In genomic region chr19:47885067-47885463, GRCh38 we compare ENCODE assay signal across 26 cellular contexts. TPM values are rescaled to one million over a fixed set of nuclear protein-coding genes. Genes with fewer than 3 reads are reported as not detected.
DNase-seq lines count a peak whose midpoint lies in the region; ATAC-seq, FAIRE-seq and TF ChIP-seq lines count a peak whose summit lies in the region.
"Had no signal": no experiment of that assay in that cellular context is flagged by ENCODE, and none has a peak within 500 bp of the region (broad histone marks: within the 10 kb centered on the region; RNA-seq: fewer than 3 reads in every experiment).

No MANE protein-coding gene starts in this region.

- 36% methylated on average over 5 of the region's 5 CpGs for WGBS in K562 (ENCODE audit: insufficient coverage, low coverage, missing lambda C conversion rate)
- WGBS in smooth muscle cell (ENCODE audit: low lambda C conversion rate): 94% methylated on average over 5 of the region's 5 CpGs

- no peak for FAIRE-seq in K562 (lab: Jason Lieb, UNC)
- FAIRE-seq: HTR-8/SVneo, RCC 7860 had no signal

- H3K36me3 Mint-ChIP-seq in GM23338 (ENCODE audit: low read depth): no peaks in the 10 kb centered on the region

- CTCF ChIA-PET in K562 (lab: Yijun Ruan, JAX; ENCODE audit: low intra/inter-chr PET ratio): no interaction called here

- no peak overlapping the region for H2AFZ ChIP-seq in GM23338
- no peak overlapping the region for H2AFZ ChIP-seq in K562 (ENCODE audit: low read depth, low read length)
- no peak overlapping the region for H2AFZ ChIP-seq in smooth muscle cell (ENCODE audit: low read depth)

- H3F3A ChIP-seq in GM23338 (replicated peaks; ENCODE audit: low read depth): no peaks in the 10 kb centered on the region
- no peaks in the 10 kb centered on the region for H3F3A ChIP-seq in smooth muscle cell (ENCODE audit: low read depth)

- BruUV-seq in K562 (replicated peaks; lab: Mats Ljungman, UMichigan): no TSS peak

- ATAC-seq in GM23338 (no peak), K562 (no peak), lower lobe of right lung (peak in 1 of 2 donors; percentile 26)
- ATAC-seq: HCT116, Right ventricle myocardium inferior had no signal

- TF ChIP-seq RAD21 in K562 (CRISPR knock-in tag; conservative IDR thresholded peaks at IDR 0.05 in 1 of 2, IDR thresholded peaks at IDR 0.05 in 1 of 2): no peak

- H3K4me1 Mint-ChIP-seq in GM23338: peaks cover 5% of the 10 kb centered on the region

- H3K36me3 ChIP-seq in GM23338 (ENCODE audit: insufficient read depth) (no peaks in the 10 kb centered on the region), K562 (ENCODE audit: control insufficient read depth, insufficient read depth, low read length) (no peaks in the 10 kb centered on the region), lower lobe of right lung (no peaks in the 10 kb centered on the region), smooth muscle cell (ENCODE audit: low read depth) (no peaks in the 10 kb centered on the region), HAP-1 (replicated peaks) (no peaks in the 10 kb centered on the region)
- H3K36me3 ChIP-seq: SJSA1 had no signal

- POLR2A ChIA-PET in K562 (lab: Yijun Ruan, JAX): no interaction called here

- no peaks in the 10 kb centered on the region for H3K9me3 Mint-ChIP-seq in GM23338
- H3K9me3 Mint-ChIP-seq: CD4-positive, alpha-beta T cell had no signal

- 0 out of 2 replicates have a peak overlapping the region, but pooled peaks have one; percentile 29 for H3K27ac Mint-ChIP-seq in GM23338
- H3K27ac Mint-ChIP-seq: CD4-positive, alpha-beta T cell had no signal

- H3K9me1 ChIP-seq in K562 (ENCODE audit: control insufficient read depth, insufficient read depth, low read length): no peaks in the 10 kb centered on the region

- no peak overlapping the region for H3K9ac ChIP-seq in K562 (ENCODE audit: insufficient read depth in 1 of 2, low read depth in 2 of 2, low read length in 2 of 2)
- H3K9ac ChIP-seq in smooth muscle cell (ENCODE audit: low read depth): no peak overlapping the region

- H3K4me3 ChIP-seq in GM23338 (no peak overlapping the region), K562 (no peak overlapping the region), lower lobe of right lung (no peak overlapping the region), smooth muscle cell (peak overlapping the region; percentile 36), HAP-1 (no peak overlapping the region)
- H3K4me3 ChIP-seq: SJSA1 had no signal

- no peak overlapping the region for H3K4me2 ChIP-seq in GM23338
- no peak overlapping the region for H3K4me2 ChIP-seq in K562 (ENCODE audit: insufficient read depth, low read length)
- H3K4me2 ChIP-seq in smooth muscle cell: no peak overlapping the region

- in situ Hi-C loops in K562 (cut with MboI): no loop called here
- in situ Hi-C loops in HAP-1 (cut with MboI; ENCODE audit: low sequenced_read_pairs): loop anchor here (25.0 kb wide), 1 partner anchor 127 kb away; no protein-coding TSS in a partner anchor

- H3K4me3 Mint-ChIP-seq in GM23338: no peak overlapping the region
- H3K4me3 Mint-ChIP-seq: CD4-positive, alpha-beta T cell had no signal

- H3K27me3 Mint-ChIP-seq in GM23338 (ENCODE audit: insufficient read depth, low read depth, poor library complexity): peaks cover 4% of the 10 kb centered on the region

- no peaks in the 10 kb centered on the region for H3K79me2 ChIP-seq in GM23338 (replicated peaks; ENCODE audit: insufficient read depth)
- no peaks in the 10 kb centered on the region for H3K79me2 ChIP-seq in K562 (ENCODE audit: control insufficient read depth, insufficient read depth, low read length)
- no peaks in the 10 kb centered on the region for H3K79me2 ChIP-seq in smooth muscle cell (ENCODE audit: low read depth)

- H3K4me1 ChIP-seq in GM23338 (ENCODE audit: insufficient read depth): no peaks in the 10 kb centered on the region
- H3K4me1 ChIP-seq in K562 (replicated peaks in 1 of 2; ENCODE audit: control insufficient read depth in 2 of 2, insufficient read depth in 2 of 2, low read length in 2 of 2): peaks cover 0 to 9% of the 10 kb centered on the region in 2 experiments
- H3K4me1 ChIP-seq in lower lobe of right lung: no peaks in the 10 kb centered on the region
- no peaks in the 10 kb centered on the region for H3K4me1 ChIP-seq in smooth muscle cell (ENCODE audit: low read depth)
- no peaks in the 10 kb centered on the region for H3K4me1 ChIP-seq in HAP-1
- H3K4me1 ChIP-seq: SJSA1 had no signal

- no peak for TF ChIP-seq POLR2A in K562 (conservative IDR thresholded peaks at IDR 0.05)

- H3K27me3 ChIP-seq in GM23338 (ENCODE audit: insufficient read depth) (no peaks in the 10 kb centered on the region), K562 (ENCODE audit: control insufficient read depth in 2 of 2, insufficient read depth in 2 of 2, low read length in 2 of 2) (no peaks in the 10 kb centered on the region), lower lobe of right lung (ENCODE audit: low read depth) (peaks cover 4% of the 10 kb centered on the region), smooth muscle cell (ENCODE audit: low read depth) (no peaks in the 10 kb centered on the region), HAP-1 (ENCODE audit: low read depth) (peaks cover 10% of the 10 kb centered on the region)

- DNase-seq in GM23338 (ENCODE audit: low spot score) (no peak), K562 (ENCODE audit: extremely low read depth in 1 of 4, low spot score in 3 of 4) (no peak), lower lobe of right lung (peak; percentile 4), smooth muscle cell (lab: John Stamatoyannopoulos, UW; ENCODE audit: unreplicated experiment) (no peak), CD1c-positive myeloid dendritic cell (ENCODE audit: extremely low spot score) (no peak), HAP-1 (ENCODE audit: low spot score in 2 of 2) (no peak)
- no peak for DNase-seq in activated CD8-positive, alpha-beta memory T cell treated with anti-CD3 and anti-CD28 coated beads, Interleukin-2, amount 50 U/mL, for 48 hours
- DNase-seq: CD4-positive, alpha-beta T cell; COR-L47; DMS 273 treated with DMSO at 0.1 percent for 48 hours; DMS79 treated with DMSO at 0.1 percent for 48 hours; GOT3; IMR-90; NCI-H1105; NCI-H146; NCI-H2029 treated with DMSO at 0.1 percent for 48 hours; NCI-H226; NCI-H524; NCI-H774; OCI-M1 had no signal

- H3K9me3 ChIP-seq in K562 (replicated peaks; ENCODE audit: control insufficient read depth, insufficient read depth, low read depth, low read length) (no peaks in the 10 kb centered on the region), lower lobe of right lung (no peaks in the 10 kb centered on the region), smooth muscle cell (replicated peaks; ENCODE audit: low read depth) (no peaks in the 10 kb centered on the region), HAP-1 (no peaks in the 10 kb centered on the region)
- H3K9me3 ChIP-seq: SJSA1 had no signal

- 0 out of 2 replicates have a peak, but pooled peaks cover 3% of the 10 kb centered on the region for H3K9me2 ChIP-seq in GM23338 (ENCODE audit: insufficient read depth)

- TF ChIP-seq CTCF in GM23338 (conservative IDR thresholded peaks at IDR 0.05; ENCODE audit: low read depth in 2 of 2) (no peak), K562 (IDR thresholded peaks at IDR 0.05 in 2 of 3, conservative IDR thresholded peaks at IDR 0.05 in 1 of 3; ENCODE audit: insufficient read depth in 2 of 3, low read depth in 1 of 3, low read length in 3 of 3) (no peak), lower lobe of right lung (IDR thresholded peaks at IDR 0.05) (no peak), smooth muscle cell (IDR thresholded peaks at IDR 0.05; ENCODE audit: borderline replicate concordance, insufficient read depth, poor library complexity, severe bottlenecking) (no peak)

- intact Hi-C loops in K562 (cut with micrococcal nuclease): no loop called here
- intact Hi-C loops in lower lobe of right lung (cut with DNase I): no loop called here

- H4K20me1 ChIP-seq in GM23338 (replicated peaks; ENCODE audit: insufficient read depth) (no peaks in the 10 kb centered on the region), K562 (replicated peaks; ENCODE audit: control insufficient read depth, insufficient read depth, low read length) (no peaks in the 10 kb centered on the region), smooth muscle cell (ENCODE audit: low read depth) (no peaks in the 10 kb centered on the region)

- H3K27ac ChIP-seq in GM23338 (ENCODE audit: low read depth) (no peak overlapping the region), K562 (ENCODE audit: extremely low read depth, low read depth, low read length) (no peak overlapping the region), lower lobe of right lung (no peak overlapping the region), smooth muscle cell (ENCODE audit: low read depth) (no peak overlapping the region)
- H3K27ac ChIP-seq: SJSA1 had no signal

- TF ChIP-seq EP300 in K562 (IDR thresholded peaks at IDR 0.05; ENCODE audit: low read length): no peak

RNA-seq across cellular contexts. Expression of gene SULT2A1, which starts 1.1 kb away (rescaled TPM):
- not detected in 2 replicates for total RNA-seq in GM23338 (2014; rRNA removed; shearing (Covaris generic))
- polyA plus RNA-seq in GM23338 (2016; fragmentation: Nextera tagmentation; extraction: Ambion mirVana) (not detected in 2 replicates), K562 (2011; rRNA removed) (0.03 and 0.04 TPM in 2 replicates), K562 (2014; fragmentation: Illumina TruSeq; extraction: Trizol) (0.07 TPM in 1 of 2 replicates, not detected in the other), K562 (2014; fragmentation: Nextera tagmentation; extraction: Ambion mirVana) (under 1 TPM in 1 of 2 experiments, not detected in 1; 0.07 TPM), K562 (2014; rRNA removed) (not detected in 2 replicates), smooth muscle cell (0.10 TPM in 1 of 2 replicates, not detected in the other)
- total RNA-seq in K562 (2011; cell fraction: chromatin; rRNA removed; ENCODE audit: low replicate concordance): not detected in 2 replicates
- total RNA-seq in K562 (2011; cell fraction: nucleolus; rRNA removed): not detected in 2 replicates
- not detected in 2 replicates for total RNA-seq in K562 (2011; cell fraction: nucleoplasm; rRNA removed)
- total RNA-seq in K562 (2014; rRNA removed) (not detected in 2 replicates), K562 (2014; rRNA removed; fragmentation: Illumina TruSeq; extraction: Trizol) (not detected in 2 replicates), K562 (2015; rRNA removed; fragmentation: Illumina TruSeq; extraction: Trizol) (0.11 and 0.25 TPM in 2 replicates), K562 (2021) (0.16 and 0.18 TPM in 2 replicates), lower lobe of right lung (not detected), smooth muscle cell (not detected in 2 replicates)
- 0.10 TPM in 1 of 2 replicates, not detected in the other for polyA plus RNA-seq in K562 (2011; cell fraction: cytosol; rRNA removed)
- not detected in 2 replicates for polyA plus RNA-seq in K562 (2011; cell fraction: nucleus; rRNA removed)
- polyA plus RNA-seq in K562 (2012): 0.13 and 0.29 TPM in 2 replicates
- polyA minus RNA-seq in K562 (2011; rRNA and poly(A)+ RNA removed): not detected in 2 replicates
- not detected in 2 replicates for polyA minus RNA-seq in K562 (2011; cell fraction: cytosol; rRNA and poly(A)+ RNA removed)
- polyA minus RNA-seq in K562 (2011; cell fraction: nucleus; rRNA and poly(A)+ RNA removed): not detected in 2 replicates
- total RNA-seq: CD4-positive, alpha-beta T cell; IMR-90; Right ventricle myocardium inferior; SJSA1 had no signal
- polyA plus RNA-seq: BJ, IMR-90 had no signal

RNA-seq across cellular contexts. Expression of gene TPRX2, which starts 26.0 kb away (rescaled TPM):
- not detected in 2 replicates for total RNA-seq in GM23338 (2014; rRNA removed; shearing (Covaris generic))
- not detected in 2 replicates for polyA plus RNA-seq in GM23338 (2016; fragmentation: Nextera tagmentation; extraction: Ambion mirVana)
- not detected in 2 replicates for total RNA-seq in K562 (2011; cell fraction: chromatin; rRNA removed; ENCODE audit: low replicate concordance)
- total RNA-seq in K562 (2011; cell fraction: nucleolus; rRNA removed): not detected in 2 replicates
- not detected in 2 replicates for total RNA-seq in K562 (2011; cell fraction: nucleoplasm; rRNA removed)
- total RNA-seq in K562 (2014; rRNA removed): not detected in 2 replicates
- total RNA-seq in K562 (2014; rRNA removed; fragmentation: Illumina TruSeq; extraction: Trizol): not detected in 2 replicates
- not detected in 2 replicates for total RNA-seq in K562 (2015; rRNA removed; fragmentation: Illumina TruSeq; extraction: Trizol)
- not detected in 2 replicates for total RNA-seq in K562 (2021)
- not detected in 2 replicates for polyA plus RNA-seq in K562 (2011; rRNA removed)
- not detected in 2 replicates for polyA plus RNA-seq in K562 (2011; cell fraction: cytosol; rRNA removed)
- not detected in 2 replicates for polyA plus RNA-seq in K562 (2011; cell fraction: nucleus; rRNA removed)
- polyA plus RNA-seq in K562 (2012): not detected in 2 replicates
- not detected in 2 replicates for polyA plus RNA-seq in K562 (2014; fragmentation: Illumina TruSeq; extraction: Trizol)
- not detected for polyA plus RNA-seq in K562 (2014; fragmentation: Nextera tagmentation; extraction: Ambion mirVana)
- not detected in 2 replicates for polyA plus RNA-seq in K562 (2014; rRNA removed)
- not detected in 2 replicates for polyA minus RNA-seq in K562 (2011; rRNA and poly(A)+ RNA removed)
- not detected in 2 replicates for polyA minus RNA-seq in K562 (2011; cell fraction: cytosol; rRNA and poly(A)+ RNA removed)
- not detected in 2 replicates for polyA minus RNA-seq in K562 (2011; cell fraction: nucleus; rRNA and poly(A)+ RNA removed)
- not detected for total RNA-seq in lower lobe of right lung
- total RNA-seq in smooth muscle cell: not detected in 2 replicates
- not detected in 2 replicates for polyA plus RNA-seq in smooth muscle cell
- total RNA-seq: CD4-positive, alpha-beta T cell; IMR-90; Right ventricle myocardium inferior; SJSA1 had no signal
- polyA plus RNA-seq: BJ, IMR-90 had no signal
